22 cellular contexts compared by ENCODE assay signal in genomic region chr19:32256341-32256975, GRCh38.
"Had no signal": no experiment of that assay in that cellular context is flagged by ENCODE, and none has a peak within 500 bp of the region (broad histone marks: within the 10 kb centered on the region; RNA-seq: fewer than 3 reads in every experiment).

No MANE protein-coding gene starts in this region.

- DNase-seq: dermis blood vessel endothelial cell; effector CD4-positive, alpha-beta T cell; effector memory CD4-positive, alpha-beta T cell; esophagus squamous epithelium; foreskin fibroblast; foreskin melanocyte; gastrocnemius medialis; glutamatergic neuron; head of caudate nucleus; heart right ventricle; hypothalamus; immature natural killer cell; islet precursor cell; kidney; left cardiac atrium; left lung; left ventricle myocardium superior; lower lobe of right lung; mesenchymal stem cell; midbrain had no signal

- H3K4me3 Mint-ChIP-seq: immature natural killer cell had no signal

- H3K27ac Mint-ChIP-seq: immature natural killer cell had no signal

- H3K36me3 Mint-ChIP-seq: immature natural killer cell had no signal

- H3K9me3 ChIP-seq: esophagus squamous epithelium, gastrocnemius medialis, left lung, lower lobe of right lung had no signal

- H3K4me1 Mint-ChIP-seq: immature natural killer cell had no signal

- H3K4me1 ChIP-seq: esophagus squamous epithelium, gastrocnemius medialis, heart right ventricle, left lung, lower lobe of right lung had no signal

- H3K4me3 ChIP-seq: coronary artery, dorsolateral prefrontal cortex, esophagus squamous epithelium, gastrocnemius medialis, heart right ventricle, left lung, lower lobe of right lung had no signal

- H3K9me3 Mint-ChIP-seq: immature natural killer cell had no signal

- H3K27ac ChIP-seq: coronary artery, dorsolateral prefrontal cortex, esophagus squamous epithelium, gastrocnemius medialis, heart right ventricle, left lung, lower lobe of right lung had no signal

- H3K36me3 ChIP-seq: esophagus squamous epithelium, gastrocnemius medialis, heart right ventricle, left lung, lower lobe of right lung had no signal
